26 cellular contexts compared by ENCODE assay signal in genomic region chr4:63700569-63700968, GRCh38.
"Had no signal": no experiment of that assay in that cellular context is flagged by ENCODE, and none has a peak within 500 bp of the region (broad histone marks: within the 10 kb centered on the region; RNA-seq: fewer than 3 reads in every experiment).

No MANE protein-coding gene starts in this region.

- H3K27ac Mint-ChIP-seq: mesothelial cell of epicardium; naive B cell; natural killer cell; stimulated activated naive B cell treated with anti-CD40 and anti-IgM and Interleukin-4, amounts not matched to agents 10 μg/mL and 1 μg/mL and 100 μg/mL, for 72 hours had no signal

- H3K4me3 ChIP-seq: left lung, lower lobe of right lung, pancreas, prostate gland, skin epidermis, stomach, testis, thyroid gland, transverse colon, upper lobe of right lung had no signal

- H3K9me3 Mint-ChIP-seq: mesothelial cell of epicardium had no signal

- H3K27ac ChIP-seq: left lung, lower lobe of right lung, pancreas, prostate gland, skin epidermis, stomach, testis, thyroid gland, transverse colon, upper lobe of right lung had no signal

- H3K9me3 ChIP-seq: left lung, lower lobe of right lung, pancreas, prostate gland, stomach, testis, thyroid gland, transverse colon, upper lobe of right lung had no signal

- H3K36me3 Mint-ChIP-seq: mesothelial cell of epicardium; naive B cell; natural killer cell; stimulated activated naive B cell treated with anti-CD40 and anti-IgM and Interleukin-4, amounts not matched to agents 10 μg/mL and 1 μg/mL and 100 μg/mL, for 72 hours had no signal

- H3K27me3 Mint-ChIP-seq: naive B cell; stimulated activated naive B cell treated with anti-CD40 and anti-IgM and Interleukin-4, amounts not matched to agents 10 μg/mL and 1 μg/mL and 100 μg/mL, for 72 hours had no signal

- H3K27me3 ChIP-seq: left lung, pancreas, stomach, testis, thyroid gland, transverse colon, upper lobe of right lung had no signal

- H3K36me3 ChIP-seq: left lung, lower lobe of right lung, pancreas, prostate gland, stomach, thyroid gland, transverse colon, upper lobe of right lung had no signal

- DNase-seq: hippocampal formation; left colon; lower lobe of right lung; mesendoderm; naive B cell; natural killer cell; nucleus accumbens; retina; stimulated activated CD4-positive, alpha-beta T cell treated with anti-CD3 and anti-CD28 coated beads, Interleukin-12 subunit alpha, Interleukin-12 subunit beta, amount 100 ng/mL, for 4 hours; stimulated activated CD4-positive, alpha-beta T cell treated with anti-CD3 and anti-CD28 coated beads, Interleukin-15, amount 100 ng/mL, for 24 hours; stimulated activated CD4-positive, alpha-beta T cell treated with anti-CD3 and anti-CD28 coated beads, Interleukin-2, amount 100 ng/mL, for 24 hours; stimulated activated CD4-positive, alpha-beta T cell treated with anti-CD3 and anti-CD28 coated beads, Interleukin-4, amount 100 ng/mL, for 1 hour; stimulated activated naive B cell treated with anti-CD40 and anti-IgM and Interleukin-4, amounts not matched to agents 10 μg/mL and 1 μg/mL and 100 μg/mL, for 72 hours; stimulated activated naive CD8-positive, alpha-beta T cell treated with anti-CD3 and anti-CD28 coated beads, Interleukin-15, Interleukin-2, amounts not matched to agents 100 U/mL and 50 U/mL, for 24 hours; stomach; testis; thyroid gland; transverse colon had no signal

- H3K4me1 ChIP-seq: left lung, lower lobe of right lung, pancreas, prostate gland, stomach, testis, thyroid gland, transverse colon, upper lobe of right lung had no signal

- ATAC-seq: left colon; left lung; lower lobe of right lung; natural killer cell; pancreas; right cardiac atrium; sciatic nerve; stimulated activated naive B cell treated with anti-CD40 and anti-IgM and Interleukin-4, amounts not matched to agents 10 μg/mL and 1 μg/mL and 100 μg/mL, for 72 hours; stimulated activated naive CD8-positive, alpha-beta T cell treated with anti-CD3 and anti-CD28 coated beads, Interleukin-15, Interleukin-2, amounts not matched to agents 100 U/mL and 50 U/mL, for 24 hours; upper lobe of right lung had no signal

- H3K4me1 Mint-ChIP-seq: mesothelial cell of epicardium; naive B cell; natural killer cell; stimulated activated naive B cell treated with anti-CD40 and anti-IgM and Interleukin-4, amounts not matched to agents 10 μg/mL and 1 μg/mL and 100 μg/mL, for 72 hours had no signal

- H3K4me3 Mint-ChIP-seq: mesothelial cell of epicardium; naive B cell; natural killer cell; stimulated activated naive B cell treated with anti-CD40 and anti-IgM and Interleukin-4, amounts not matched to agents 10 μg/mL and 1 μg/mL and 100 μg/mL, for 72 hours had no signal
